ENCODE assay signal across 8 cellular contexts in the genomic region with DNA sequence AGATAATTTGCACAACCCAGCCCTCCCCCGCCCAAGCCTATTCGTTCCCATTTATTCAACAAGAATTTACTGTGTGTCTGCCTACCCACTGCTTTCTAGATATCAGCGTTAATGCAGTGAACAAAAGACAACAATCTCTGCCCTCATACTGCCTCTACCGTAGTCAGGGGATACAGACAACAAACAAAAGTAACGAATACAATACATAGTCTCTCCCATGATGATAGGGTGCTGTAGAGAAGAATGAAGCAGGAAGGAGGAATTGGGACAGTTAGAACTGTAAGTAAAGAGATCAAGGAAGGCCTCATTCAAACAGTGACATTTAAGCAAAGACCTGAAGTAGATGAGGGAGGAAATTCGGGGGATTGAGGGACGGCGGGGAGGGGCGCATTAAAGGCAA. TPM values are rescaled to one million over a fixed set of nuclear protein-coding genes. Genes with fewer than 3 reads are reported as not detected.
DNase-seq lines count a peak whose midpoint lies in the region; ATAC-seq and TF ChIP-seq lines count a peak whose summit lies in the region.

No MANE protein-coding gene starts in this region.

- peak overlapping the region; percentile 99 for H3K4me3 Mint-ChIP-seq in Calu3 (ENCODE audit: low read depth, unreplicated experiment)
- H3K4me3 Mint-ChIP-seq in naive thymus-derived CD4-positive, alpha-beta T cell, result peak overlapping the region; percentile 12 to 100 (median 80)

- DNase-seq in Calu3 (no peak), NB4 (ENCODE audit: low read depth) (no peak), astrocyte of the hippocampus (ENCODE audit: low read depth, low spot score) (peak; percentile 25), GM10266 (ENCODE audit: extremely low spot score) (no peak), dedifferentiated amniotic fluid mesenchymal stem cell (ENCODE audit: extremely low spot score) (no peak), NCI-H524 (lab: John Stamatoyannopoulos, UW) (no peak)
- DNase-seq in naive thymus-derived CD4-positive, alpha-beta T cell, result no peak

- POLR2A ChIA-PET in naive thymus-derived CD4-positive, alpha-beta T cell (lab: Charles Lee), result no interaction called here

- peaks cover 5 to 24% (median 6%) of the 10 kb centered on the region in 3 experiments for H3K36me3 ChIP-seq in naive thymus-derived CD4-positive, alpha-beta T cell (ENCODE audit: control insufficient read depth in 2 of 3, insufficient read depth in 3 of 3, low read length in 3 of 3)

- peak overlapping the region; percentile 97 for H3K4me3 ChIP-seq in NB4 (ENCODE audit: low read depth, low read length)
- H3K4me3 ChIP-seq in naive thymus-derived CD4-positive, alpha-beta T cell (ENCODE audit: low read length), result no peak overlapping the region

- H3K4me1 Mint-ChIP-seq in Calu3 (ENCODE audit: low read depth, unreplicated experiment), result peaks cover 37% of the 10 kb centered on the region
- H3K4me1 Mint-ChIP-seq in naive thymus-derived CD4-positive, alpha-beta T cell, result peaks cover 12 to 69% (median 50%) of the 10 kb centered on the region in 7 donors

- H3K9me3 Mint-ChIP-seq in Calu3 (ENCODE audit: low read depth, unreplicated experiment), result no peaks in the 10 kb centered on the region
- no peaks in the 10 kb centered on the region for H3K9me3 Mint-ChIP-seq in naive thymus-derived CD4-positive, alpha-beta T cell

- no peaks in the 10 kb centered on the region for H3K27me3 ChIP-seq in naive thymus-derived CD4-positive, alpha-beta T cell (ENCODE audit: control insufficient read depth in 2 of 2, insufficient read depth in 2 of 2, low read length in 2 of 2)

- no peak for TF ChIP-seq CTCF in Calu3 (IDR thresholded peaks at IDR 0.05; ENCODE audit: unreplicated experiment)
- no peak for TF ChIP-seq CTCF in NB4 (IDR thresholded peaks at IDR 0.05; ENCODE audit: low read depth, low read length)
- no peak for TF ChIP-seq CTCF in GM10266 (IDR thresholded peaks at IDR 0.05; ENCODE audit: control insufficient read depth, insufficient read depth, low read depth, missing control alignments)

- CTCF ChIA-PET in Calu3 (lab: Charles Lee), result interaction anchor here (0.7 to 1.1 kb wide), 2 partner anchors 9 to 160 kb away, joined by 3 read pairs; no protein-coding TSS in a partner anchor
- CTCF ChIA-PET in naive thymus-derived CD4-positive, alpha-beta T cell (lab: Charles Lee), result no interaction called here

- peaks cover 60% of the 10 kb centered on the region for H3K36me3 Mint-ChIP-seq in Calu3 (ENCODE audit: insufficient read depth, unreplicated experiment)
- peaks cover 8 to 23% (median 10%) of the 10 kb centered on the region in 5 donors for H3K36me3 Mint-ChIP-seq in naive thymus-derived CD4-positive, alpha-beta T cell

- no peak for TF ChIP-seq POLR2A in NB4 (IDR thresholded peaks at IDR 0.05; ENCODE audit: extremely low read depth, insufficient read length)

- no TSS peak for BruUV-seq in Calu3 (replicated peaks; lab: Mats Ljungman, UMichigan)

- H3K27ac ChIP-seq in naive thymus-derived CD4-positive, alpha-beta T cell (ENCODE audit: low read depth, low read length), result no peak overlapping the region

- no peak for ATAC-seq in naive thymus-derived CD4-positive, alpha-beta T cell
- ATAC-seq in GM18867 (IDR thresholded peaks at IDR 0.05; ENCODE audit: unreplicated experiment), result no peak

- H3K27me3 Mint-ChIP-seq in Calu3 (ENCODE audit: unreplicated experiment), result no peaks in the 10 kb centered on the region
- H3K27me3 Mint-ChIP-seq in naive thymus-derived CD4-positive, alpha-beta T cell, result no peaks in the 10 kb centered on the region

- intact Hi-C loops in Calu3 (cut with micrococcal nuclease; ENCODE audit: unreplicated experiment), result no loop called here
- intact Hi-C loops in naive thymus-derived CD4-positive, alpha-beta T cell (cut with micrococcal nuclease), result loop anchor here (5.0 to 10.0 kb wide), 4 partner anchors 188 to 952 kb away; partner anchors contain the start of genes ANKRD31 (in 1 of the 2) and POC5 (in 1 of the 2)

- peaks cover 22% of the 10 kb centered on the region in 2 donors for H3K4me1 ChIP-seq in naive thymus-derived CD4-positive, alpha-beta T cell (ENCODE audit: control insufficient read depth in 2 of 2, insufficient read depth in 2 of 2, low read length in 2 of 2)

- H3K9me3 ChIP-seq in naive thymus-derived CD4-positive, alpha-beta T cell (ENCODE audit: control insufficient read depth in 2 of 3, low read length in 3 of 3), result no peaks in the 10 kb centered on the region

- peak overlapping the region; percentile 83 for H3K27ac Mint-ChIP-seq in Calu3 (ENCODE audit: unreplicated experiment)
- peak overlapping the region in 7 of 9 donors; percentile 7 to 59 (median 23) for H3K27ac Mint-ChIP-seq in naive thymus-derived CD4-positive, alpha-beta T cell

RNA-seq across cellular contexts. Expression of gene GFM2, which starts 1.7 kb away (rescaled TPM):
- total RNA-seq in Calu3 (2022), result 51.2 and 57.1 TPM in 2 replicates
- total RNA-seq in naive thymus-derived CD4-positive, alpha-beta T cell, result 10 to 100 TPM; 17.8 to 30.2 (median 20.5) TPM
- polyA plus RNA-seq in naive thymus-derived CD4-positive, alpha-beta T cell, result 10 to 100 TPM in 1 of 2 donors, 1 to 10 TPM in 1; 8.6 to 12.0 TPM

RNA-seq across cellular contexts. Expression of gene NSA2, which starts 1.8 kb away (rescaled TPM):
- 171 and 203 TPM in 2 replicates for total RNA-seq in Calu3 (2022)
- total RNA-seq in naive thymus-derived CD4-positive, alpha-beta T cell, result 100 to 1,000 TPM in 3 of 5 experiments, 10 to 100 TPM in 2; 70.9 to 153 (median 126) TPM
- 10 to 100 TPM; 49.4 to 97.9 TPM for polyA plus RNA-seq in naive thymus-derived CD4-positive, alpha-beta T cell
